ENCODE assay signal across 11 cellular contexts in genomic region chr1:152535774-152536173, GRCh38. TPM values are rescaled to one million over a fixed set of nuclear protein-coding genes. Genes with fewer than 3 reads are reported as not detected.
"Had no signal": no experiment of that assay in that cellular context is flagged by ENCODE, and none has a peak within 500 bp of the region (broad histone marks: within the 10 kb centered on the region; RNA-seq: fewer than 3 reads in every experiment).

No MANE protein-coding gene starts in this region.

- H3K9ac ChIP-seq: GM23248 had no signal

- H3K9me3 ChIP-seq: HAP-1 had no signal

- H3K4me1 ChIP-seq: HAP-1 had no signal

- H3K36me3 ChIP-seq: HAP-1 had no signal

- H2AFZ ChIP-seq: GM23248 had no signal

- ATAC-seq: HCT116 had no signal

- H3K4me3 Mint-ChIP-seq: H9, HFFc6 had no signal

- H3K27ac Mint-ChIP-seq: H9, HFFc6 had no signal

- H3K4me1 Mint-ChIP-seq: H9 had no signal

- H3K4me3 ChIP-seq: GM23248, HAP-1 had no signal

- DNase-seq: GM23248, GOT3, H7, H9, HCEC 1CT, HFFc6 had no signal

- FAIRE-seq: H1, H54 had no signal

- H3K27ac ChIP-seq: GM23248 had no signal

RNA-seq across cellular contexts. Expression of gene CRCT1, which starts 21.5 kb away (rescaled TPM):
- total RNA-seq: GM23248, H1, H4, H7, H9, HFFc6 had no signal
- polyA plus RNA-seq: GM23248, H1 had no signal

RNA-seq across cellular contexts. Expression of gene LCE5A, which starts 25.2 kb away (rescaled TPM):
- total RNA-seq: GM23248, H1, H4, H7, H9, HFFc6 had no signal
- polyA plus RNA-seq: GM23248, H1 had no signal

RNA-seq across cellular contexts. Expression of gene LCE3E, which starts 30.8 kb away (rescaled TPM):
- total RNA-seq: GM23248, H1, H4, H7, H9, HFFc6 had no signal
- polyA plus RNA-seq: GM23248, H1 had no signal

RNA-seq across cellular contexts. Expression of gene LCE3D, which starts 44.5 kb away (rescaled TPM):
- total RNA-seq: GM23248, H1, H4, H7, H9, HFFc6 had no signal
- polyA plus RNA-seq: H1 had no signal
